In genomic region chr7:39633563-39634550, GRCh38 we compare ENCODE assay signal across 11 cellular contexts. TPM values are rescaled to one million over a fixed set of nuclear protein-coding genes. Genes with fewer than 3 reads are reported as not detected.
A peak's percentile ranks its signal among the peaks of the same experiment; 100 is the strongest.
DNase-seq lines count a peak whose midpoint lies in the region; ATAC-seq, FAIRE-seq and TF ChIP-seq lines count a peak whose summit lies in the region.
"Had no signal": no experiment of that assay in that cellular context is flagged by ENCODE, and none has a peak within 500 bp of the region (broad histone marks: within the 10 kb centered on the region; RNA-seq: fewer than 3 reads in every experiment).

No MANE protein-coding gene starts in this region.

- peak overlapping the region; percentile 27 for H3K4me2 ChIP-seq in endothelial cell of umbilical vein (ENCODE audit: insufficient read depth, low read length)

- ATAC-seq in GM21619 (IDR thresholded peaks at IDR 0.05; ENCODE audit: unreplicated experiment): peak; percentile 70
- no peak for ATAC-seq in HG02798 (IDR thresholded peaks at IDR 0.05; ENCODE audit: poor library complexity, unreplicated experiment)
- ATAC-seq: gastroesophageal sphincter had no signal

- H3K27ac ChIP-seq in SJSA1 (peak overlapping the region; percentile 15; the same call in 1 of the 2 replicates), endothelial cell of umbilical vein (ENCODE audit: insufficient read depth, low read depth, low read length) (peak overlapping the region; percentile 38)
- H3K27ac ChIP-seq: gastroesophageal sphincter had no signal

- H4K20me1 ChIP-seq in endothelial cell of umbilical vein (replicated peaks; ENCODE audit: control insufficient read depth, extremely low read depth, insufficient read depth, low read length): peaks cover 21% of the 10 kb centered on the region

- peak overlapping the region; percentile 16; the same call in 1 of the 2 replicates for H3K4me3 ChIP-seq in GM08714 (ENCODE audit: low read length)
- no peak overlapping the region for H3K4me3 ChIP-seq in SJSA1
- no peak overlapping the region for H3K4me3 ChIP-seq in endothelial cell of umbilical vein (replicated peaks in 1 of 3; ENCODE audit: insufficient read depth in 1 of 3, low read depth in 1 of 3, low read length in 3 of 3)
- H3K4me3 ChIP-seq: gastroesophageal sphincter had no signal

- CTCF ChIA-PET in endothelial cell of umbilical vein (lab: Charles Lee): interaction anchor here (2.5 kb wide), 1 partner anchor 54 kb away, joined by 10 read pairs; no protein-coding TSS in a partner anchor

- no peak overlapping the region for H3K9ac ChIP-seq in endothelial cell of umbilical vein (replicated peaks; ENCODE audit: extremely low read depth, insufficient read depth, low read length)

- no peak overlapping the region for H2AFZ ChIP-seq in endothelial cell of umbilical vein (ENCODE audit: low read depth, low read length)

- POLR2A ChIA-PET in endothelial cell of umbilical vein (lab: Charles Lee): no interaction called here

- H3K79me2 ChIP-seq in endothelial cell of umbilical vein (ENCODE audit: control insufficient read depth, insufficient read depth, low read length): peaks cover 98% of the 10 kb centered on the region

- FAIRE-seq in endothelial cell of umbilical vein (lab: Jason Lieb, UNC): no peak

- H3K4me1 ChIP-seq in SJSA1 (replicated peaks) (peaks cover 13% of the 10 kb centered on the region), endothelial cell of umbilical vein (ENCODE audit: control insufficient read depth, extremely low read depth, insufficient read depth, low read length) (peaks cover 38% of the 10 kb centered on the region)

- dilution Hi-C loops in endothelial cell of umbilical vein (cut with MboI; ENCODE audit: extremely low pct_ligation_motif_present, low sequenced_read_pairs): no loop called here

- TF ChIP-seq POLR2A in endothelial cell of umbilical vein (IDR thresholded peaks at IDR 0.05; ENCODE audit: low read depth, low read length): peak; percentile 19

- TF ChIP-seq CTCF in endothelial cell of umbilical vein (IDR thresholded peaks at IDR 0.05; ENCODE audit: extremely low read depth in 1 of 2, insufficient read depth in 1 of 2, low read depth in 1 of 2, low read length in 2 of 2): no peak

- H3K9me1 ChIP-seq in endothelial cell of umbilical vein (replicated peaks; ENCODE audit: control insufficient read depth, extremely low read depth, insufficient read depth, low read length): no peaks in the 10 kb centered on the region

- DNase-seq in SJSA1 (ENCODE audit: low read depth in 1 of 2, low spot score in 2 of 2) (no peak), endothelial cell of umbilical vein (ENCODE audit: low read depth, low spot score) (peak; percentile 37), putamen (ENCODE audit: low spot score) (no peak), NCI-H2029 treated with DMSO at 0.1 percent for 48 hours (lab: John Stamatoyannopoulos, UW) (no peak), T-helper 9 cell (no peak)
- DNase-seq: NCI-H526 treated with DMSO at 0.1 percent for 48 hours; stimulated activated CD4-positive, alpha-beta T cell treated with anti-CD3 and anti-CD28 coated beads, Interleukin-4, amount 100 ng/mL, for 1 hour had no signal

- H3K27me3 ChIP-seq in SJSA1 (replicated peaks) (no peaks in the 10 kb centered on the region), endothelial cell of umbilical vein (ENCODE audit: control insufficient read depth in 2 of 2, insufficient read depth in 2 of 2, low read length in 2 of 2) (no peaks in the 10 kb centered on the region)
- H3K27me3 ChIP-seq: gastroesophageal sphincter had no signal

- peaks cover 55% of the 10 kb centered on the region for H3K36me3 ChIP-seq in SJSA1
- peaks cover 10 to 28% of the 10 kb centered on the region in 2 experiments for H3K36me3 ChIP-seq in endothelial cell of umbilical vein (ENCODE audit: control insufficient read depth in 2 of 2, extremely low read depth in 1 of 2, insufficient read depth in 2 of 2, low read length in 2 of 2)

- no TSS peak for BruUV-seq in endothelial cell of umbilical vein (replicated peaks; lab: Mats Ljungman, UMichigan)

- intact Hi-C loops in endothelial cell of umbilical vein (cut with micrococcal nuclease): no loop called here

- H3K9me3 ChIP-seq in SJSA1 (replicated peaks): no peaks in the 10 kb centered on the region
- no peaks in the 10 kb centered on the region for H3K9me3 ChIP-seq in endothelial cell of umbilical vein (replicated peaks; ENCODE audit: control insufficient read depth, insufficient read depth, low read length)
- H3K9me3 ChIP-seq: gastroesophageal sphincter had no signal

TF ChIP-seq in endothelial cell of umbilical vein, 7 proteins besides CTCF, POLR2A, EP300 and RAD21:
- no peak for TF ChIP-seq FOS (IDR thresholded peaks at IDR 0.05; ENCODE audit: borderline replicate concordance, insufficient read depth, low read length)
- TF ChIP-seq MAX (IDR thresholded peaks at IDR 0.05; ENCODE audit: insufficient read depth, insufficient read length): no peak
- TF ChIP-seq MYC (IDR thresholded peaks at IDR 0.05; ENCODE audit: low read depth, low read length): no peak
- TF ChIP-seq JUN (IDR thresholded peaks at IDR 0.05; ENCODE audit: borderline replicate concordance, insufficient read depth, insufficient read length, low read depth): no peak
- TF ChIP-seq EZH2 (IDR thresholded peaks at IDR 0.05; ENCODE audit: borderline replicate concordance, low read depth, low read length, severe bottlenecking): no peak
- TF ChIP-seq POLR2AphosphoS5 (IDR thresholded peaks at IDR 0.05; ENCODE audit: insufficient read depth, low read depth, low read length): peak; percentile 31
- TF ChIP-seq GATA2 (IDR thresholded peaks at IDR 0.05; ENCODE audit: insufficient read depth, insufficient read length, low read depth, low read length): peak; percentile 21

RNA-seq across cellular contexts. Expression of gene RALA, which starts 10.5 kb away (rescaled TPM):
- 12.7 and 17.8 TPM in 2 replicates for total RNA-seq in SJSA1 (2014; rRNA removed; shearing (Covaris generic))
- 181 and 191 TPM in 2 replicates for total RNA-seq in endothelial cell of umbilical vein
- 81.8 and 91.1 TPM in 2 replicates for polyA plus RNA-seq in endothelial cell of umbilical vein
- 88.8 and 97.8 TPM in 2 replicates for polyA plus RNA-seq in endothelial cell of umbilical vein (2011; cell fraction: cytosol; rRNA removed)
- polyA plus RNA-seq in endothelial cell of umbilical vein (2011; cell fraction: nucleus; rRNA removed): 67.4 and 76.6 TPM in 2 replicates
- polyA plus RNA-seq in endothelial cell of umbilical vein (2012): 171 and 184 TPM in 2 replicates
- polyA minus RNA-seq in endothelial cell of umbilical vein: 195 and 198 TPM in 2 replicates
- 25.4 TPM for polyA minus RNA-seq in endothelial cell of umbilical vein (2011; cell fraction: cytosol; rRNA and poly(A)+ RNA removed)
- polyA minus RNA-seq in endothelial cell of umbilical vein (2011; cell fraction: nucleus; rRNA and poly(A)+ RNA removed): 138 and 223 TPM in 2 replicates
